In the genomic region with DNA sequence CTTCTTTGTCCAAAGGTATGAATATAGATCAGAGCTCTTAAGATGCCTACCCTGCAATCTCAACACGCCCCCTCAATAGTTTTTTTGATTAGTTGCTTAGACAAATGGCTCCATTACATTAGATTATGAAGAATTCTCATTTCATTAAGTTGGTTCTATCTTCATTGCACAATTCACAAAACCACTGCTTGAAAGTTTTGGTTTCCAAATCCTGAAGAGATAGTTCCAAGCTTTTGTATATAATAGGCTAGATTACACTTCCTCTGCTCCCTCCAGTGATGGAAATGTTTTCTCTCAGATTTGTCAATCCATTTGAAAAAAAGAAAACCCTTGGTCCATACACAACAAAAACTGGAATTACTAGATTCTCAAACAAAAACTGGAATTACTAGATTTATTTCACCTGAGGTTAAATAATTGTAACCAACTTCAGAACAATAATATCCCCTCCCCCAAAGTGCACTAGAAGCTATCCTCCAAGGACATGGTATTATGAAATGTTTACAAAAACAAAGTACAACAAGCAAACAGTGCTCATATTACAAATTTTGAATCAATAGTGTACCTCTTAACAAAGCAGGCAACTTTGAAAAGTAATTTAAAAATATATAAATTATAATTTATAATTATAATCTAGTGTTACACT, we compare ENCODE assay signal across 1 cellular context.
TF ChIP-seq lines count a peak whose summit lies in the region.

No MANE protein-coding gene starts in this region.

TF ChIP-seq in HepG2, 621 proteins besides CTCF, POLR2A, EP300 and RAD21 (continued from another document and continues in another):
- TF ChIP-seq, protein P1, sequence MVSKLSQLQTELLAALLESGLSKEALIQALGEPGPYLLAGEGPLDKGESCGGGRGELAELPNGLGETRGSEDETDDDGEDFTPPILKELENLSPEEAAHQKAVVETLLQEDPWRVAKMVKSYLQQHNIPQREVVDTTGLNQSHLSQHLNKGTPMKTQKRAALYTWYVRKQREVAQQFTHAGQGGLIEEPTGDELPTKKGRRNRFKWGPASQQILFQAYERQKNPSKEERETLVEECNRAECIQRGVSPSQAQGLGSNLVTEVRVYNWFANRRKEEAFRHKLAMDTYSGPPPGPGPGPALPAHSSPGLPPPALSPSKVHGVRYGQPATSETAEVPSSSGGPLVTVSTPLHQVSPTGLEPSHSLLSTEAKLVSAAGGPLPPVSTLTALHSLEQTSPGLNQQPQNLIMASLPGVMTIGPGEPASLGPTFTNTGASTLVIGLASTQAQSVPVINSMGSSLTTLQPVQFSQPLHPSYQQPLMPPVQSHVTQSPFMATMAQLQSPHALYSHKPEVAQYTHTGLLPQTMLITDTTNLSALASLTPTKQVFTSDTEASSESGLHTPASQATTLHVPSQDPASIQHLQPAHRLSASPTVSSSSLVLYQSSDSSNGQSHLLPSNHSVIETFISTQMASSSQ (IDR thresholded peaks at IDR 0.05; ENCODE audit: low read depth) = no peak
- TF ChIP-seq, protein P1 (CRISPR knock-in tag; IDR thresholded peaks at IDR 0.05; ENCODE audit: borderline replicate concordance) = no peak
- TF ChIP-seq FOXK1 (CRISPR knock-in tag; IDR thresholded peaks at IDR 0.05; ENCODE audit: borderline replicate concordance, low read depth) (no peak), RFX1 (IDR thresholded peaks at IDR 0.05) (no peak), MTF2 (CRISPR knock-in tag; IDR thresholded peaks at IDR 0.05; ENCODE audit: borderline replicate concordance) (no peak), SOX6 (IDR thresholded peaks at IDR 0.05) (no peak), SOX6 (CRISPR knock-in tag; IDR thresholded peaks at IDR 0.05) (peak; percentile 67; the same call in 1 of the 2 replicates), CAMTA2 (CRISPR knock-in tag; IDR thresholded peaks at IDR 0.05; ENCODE audit: borderline replicate concordance) (no peak), ZFP90 (CRISPR knock-in tag; IDR thresholded peaks at IDR 0.05; ENCODE audit: borderline replicate concordance) (no peak), ZNF17 (CRISPR knock-in tag; IDR thresholded peaks at IDR 0.05) (no peak), SALL1 (CRISPR knock-in tag; IDR thresholded peaks at IDR 0.05) (no peak), NCOA2 (CRISPR knock-in tag; IDR thresholded peaks at IDR 0.05) (peak; percentile 85), FOXK2 (IDR thresholded peaks at IDR 0.05) (no peak), POLR2AphosphoS5 (IDR thresholded peaks at IDR 0.05; ENCODE audit: low read depth, low read length) (no peak), FLYWCH1 (CRISPR knock-in tag; IDR thresholded peaks at IDR 0.05) (no peak), ZFYVE20 (CRISPR knock-in tag; IDR thresholded peaks at IDR 0.05; ENCODE audit: borderline replicate concordance, low read depth) (no peak), SNAI1 (CRISPR knock-in tag; IDR thresholded peaks at IDR 0.05; ENCODE audit: borderline replicate concordance) (no peak), PLRG1 (conservative IDR thresholded peaks at IDR 0.05) (no peak), BCL6 (CRISPR knock-in tag; IDR thresholded peaks at IDR 0.05) (peak; percentile 63)
- TF ChIP-seq, protein P2, sequence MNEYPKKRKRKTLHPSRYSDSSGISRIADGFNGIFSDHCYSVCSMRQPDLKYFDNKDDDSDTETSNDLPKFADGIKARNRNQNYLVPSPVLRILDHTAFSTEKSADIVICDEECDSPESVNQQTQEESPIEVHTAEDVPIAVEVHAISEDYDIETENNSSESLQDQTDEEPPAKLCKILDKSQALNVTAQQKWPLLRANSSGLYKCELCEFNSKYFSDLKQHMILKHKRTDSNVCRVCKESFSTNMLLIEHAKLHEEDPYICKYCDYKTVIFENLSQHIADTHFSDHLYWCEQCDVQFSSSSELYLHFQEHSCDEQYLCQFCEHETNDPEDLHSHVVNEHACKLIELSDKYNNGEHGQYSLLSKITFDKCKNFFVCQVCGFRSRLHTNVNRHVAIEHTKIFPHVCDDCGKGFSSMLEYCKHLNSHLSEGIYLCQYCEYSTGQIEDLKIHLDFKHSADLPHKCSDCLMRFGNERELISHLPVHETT (CRISPR knock-in tag; conservative IDR thresholded peaks at IDR 0.05) = no peak
- TF ChIP-seq, protein P3, sequence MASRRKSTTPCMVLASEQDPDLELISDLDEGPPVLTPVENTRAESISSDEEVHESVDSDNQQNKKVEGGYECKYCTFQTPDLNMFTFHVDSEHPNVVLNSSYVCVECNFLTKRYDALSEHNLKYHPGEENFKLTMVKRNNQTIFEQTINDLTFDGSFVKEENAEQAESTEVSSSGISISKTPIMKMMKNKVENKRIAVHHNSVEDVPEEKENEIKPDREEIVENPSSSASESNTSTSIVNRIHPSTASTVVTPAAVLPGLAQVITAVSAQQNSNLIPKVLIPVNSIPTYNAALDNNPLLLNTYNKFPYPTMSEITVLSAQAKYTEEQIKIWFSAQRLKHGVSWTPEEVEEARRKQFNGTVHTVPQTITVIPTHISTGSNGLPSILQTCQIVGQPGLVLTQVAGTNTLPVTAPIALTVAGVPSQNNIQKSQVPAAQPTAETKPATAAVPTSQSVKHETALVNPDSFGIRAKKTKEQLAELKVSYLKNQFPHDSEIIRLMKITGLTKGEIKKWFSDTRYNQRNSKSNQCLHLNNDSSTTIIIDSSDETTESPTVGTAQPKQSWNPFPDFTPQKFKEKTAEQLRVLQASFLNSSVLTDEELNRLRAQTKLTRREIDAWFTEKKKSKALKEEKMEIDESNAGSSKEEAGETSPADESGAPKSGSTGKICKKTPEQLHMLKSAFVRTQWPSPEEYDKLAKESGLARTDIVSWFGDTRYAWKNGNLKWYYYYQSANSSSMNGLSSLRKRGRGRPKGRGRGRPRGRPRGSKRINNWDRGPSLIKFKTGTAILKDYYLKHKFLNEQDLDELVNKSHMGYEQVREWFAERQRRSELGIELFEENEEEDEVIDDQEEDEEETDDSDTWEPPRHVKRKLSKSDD (CRISPR knock-in tag; IDR thresholded peaks at IDR 0.05; ENCODE audit: low read depth) = no peak
- TF ChIP-seq, protein P4, sequence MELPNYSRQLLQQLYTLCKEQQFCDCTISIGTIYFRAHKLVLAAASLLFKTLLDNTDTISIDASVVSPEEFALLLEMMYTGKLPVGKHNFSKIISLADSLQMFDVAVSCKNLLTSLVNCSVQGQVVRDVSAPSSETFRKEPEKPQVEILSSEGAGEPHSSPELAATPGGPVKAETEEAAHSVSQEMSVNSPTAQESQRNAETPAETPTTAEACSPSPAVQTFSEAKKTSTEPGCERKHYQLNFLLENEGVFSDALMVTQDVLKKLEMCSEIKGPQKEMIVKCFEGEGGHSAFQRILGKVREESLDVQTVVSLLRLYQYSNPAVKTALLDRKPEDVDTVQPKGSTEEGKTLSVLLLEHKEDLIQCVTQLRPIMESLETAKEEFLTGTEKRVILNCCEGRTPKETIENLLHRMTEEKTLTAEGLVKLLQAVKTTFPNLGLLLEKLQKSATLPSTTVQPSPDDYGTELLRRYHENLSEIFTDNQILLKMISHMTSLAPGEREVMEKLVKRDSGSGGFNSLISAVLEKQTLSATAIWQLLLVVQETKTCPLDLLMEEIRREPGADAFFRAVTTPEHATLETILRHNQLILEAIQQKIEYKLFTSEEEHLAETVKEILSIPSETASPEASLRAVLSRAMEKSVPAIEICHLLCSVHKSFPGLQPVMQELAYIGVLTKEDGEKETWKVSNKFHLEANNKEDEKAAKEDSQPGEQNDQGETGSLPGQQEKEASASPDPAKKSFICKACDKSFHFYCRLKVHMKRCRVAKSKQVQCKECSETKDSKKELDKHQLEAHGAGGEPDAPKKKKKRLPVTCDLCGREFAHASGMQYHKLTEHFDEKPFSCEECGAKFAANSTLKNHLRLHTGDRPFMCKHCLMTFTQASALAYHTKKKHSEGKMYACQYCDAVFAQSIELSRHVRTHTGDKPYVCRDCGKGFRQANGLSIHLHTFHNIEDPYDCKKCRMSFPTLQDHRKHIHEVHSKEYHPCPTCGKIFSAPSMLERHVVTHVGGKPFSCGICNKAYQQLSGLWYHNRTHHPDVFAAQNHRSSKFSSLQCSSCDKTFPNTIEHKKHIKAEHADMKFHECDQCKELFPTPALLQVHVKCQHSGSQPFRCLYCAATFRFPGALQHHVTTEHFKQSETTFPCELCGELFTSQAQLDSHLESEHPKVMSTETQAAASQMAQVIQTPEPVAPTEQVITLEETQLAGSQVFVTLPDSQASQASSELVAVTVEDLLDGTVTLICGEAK (IDR thresholded peaks at IDR 0.05) = no peak
- TF ChIP-seq, protein P4 (CRISPR knock-in tag; IDR thresholded peaks at IDR 0.05) = no peak
- TF ChIP-seq, protein P5, sequence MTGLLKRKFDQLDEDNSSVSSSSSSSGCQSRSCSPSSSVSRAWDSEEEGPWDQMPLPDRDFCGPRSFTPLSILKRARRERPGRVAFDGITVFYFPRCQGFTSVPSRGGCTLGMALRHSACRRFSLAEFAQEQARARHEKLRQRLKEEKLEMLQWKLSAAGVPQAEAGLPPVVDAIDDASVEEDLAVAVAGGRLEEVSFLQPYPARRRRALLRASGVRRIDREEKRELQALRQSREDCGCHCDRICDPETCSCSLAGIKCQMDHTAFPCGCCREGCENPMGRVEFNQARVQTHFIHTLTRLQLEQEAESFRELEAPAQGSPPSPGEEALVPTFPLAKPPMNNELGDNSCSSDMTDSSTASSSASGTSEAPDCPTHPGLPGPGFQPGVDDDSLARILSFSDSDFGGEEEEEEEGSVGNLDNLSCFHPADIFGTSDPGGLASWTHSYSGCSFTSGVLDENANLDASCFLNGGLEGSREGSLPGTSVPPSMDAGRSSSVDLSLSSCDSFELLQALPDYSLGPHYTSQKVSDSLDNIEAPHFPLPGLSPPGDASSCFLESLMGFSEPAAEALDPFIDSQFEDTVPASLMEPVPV (CRISPR knock-in tag; IDR thresholded peaks at IDR 0.05) = no peak
- TF ChIP-seq, protein P6, sequence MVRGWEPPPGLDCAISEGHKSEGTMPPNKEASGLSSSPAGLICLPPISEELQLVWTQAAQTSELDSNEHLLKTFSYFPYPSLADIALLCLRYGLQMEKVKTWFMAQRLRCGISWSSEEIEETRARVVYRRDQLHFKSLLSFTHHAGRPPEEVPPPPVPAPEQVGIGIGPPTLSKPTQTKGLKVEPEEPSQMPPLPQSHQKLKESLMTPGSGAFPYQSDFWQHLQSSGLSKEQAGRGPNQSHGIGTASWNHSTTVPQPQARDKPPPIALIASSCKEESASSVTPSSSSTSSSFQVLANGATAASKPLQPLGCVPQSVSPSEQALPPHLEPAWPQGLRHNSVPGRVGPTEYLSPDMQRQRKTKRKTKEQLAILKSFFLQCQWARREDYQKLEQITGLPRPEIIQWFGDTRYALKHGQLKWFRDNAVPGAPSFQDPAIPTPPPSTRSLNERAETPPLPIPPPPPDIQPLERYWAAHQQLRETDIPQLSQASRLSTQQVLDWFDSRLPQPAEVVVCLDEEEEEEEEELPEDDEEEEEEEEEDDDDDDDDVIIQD (CRISPR knock-in tag; IDR thresholded peaks at IDR 0.05; ENCODE audit: low read depth) = peak; percentile 52; the same call in 1 of the 2 replicates
- TF ChIP-seq, protein P7, sequence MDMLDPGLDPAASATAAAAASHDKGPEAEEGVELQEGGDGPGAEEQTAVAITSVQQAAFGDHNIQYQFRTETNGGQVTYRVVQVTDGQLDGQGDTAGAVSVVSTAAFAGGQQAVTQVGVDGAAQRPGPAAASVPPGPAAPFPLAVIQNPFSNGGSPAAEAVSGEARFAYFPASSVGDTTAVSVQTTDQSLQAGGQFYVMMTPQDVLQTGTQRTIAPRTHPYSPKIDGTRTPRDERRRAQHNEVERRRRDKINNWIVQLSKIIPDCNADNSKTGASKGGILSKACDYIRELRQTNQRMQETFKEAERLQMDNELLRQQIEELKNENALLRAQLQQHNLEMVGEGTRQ (IDR thresholded peaks at IDR 0.05; ENCODE audit: low read depth, low read length) = no peak
- TF ChIP-seq, protein P7 (CRISPR knock-in tag; IDR thresholded peaks at IDR 0.05; ENCODE audit: borderline replicate concordance) = no peak
